Comparison of ENCODE assay signal across 10 cellular contexts in genomic region chr17:77432791-77433190, GRCh38.
DNase-seq lines count a peak whose midpoint lies in the region; ATAC-seq and TF ChIP-seq lines count a peak whose summit lies in the region.
"Had no signal": no experiment of that assay in that cellular context is flagged by ENCODE, and none has a peak within 500 bp of the region (broad histone marks: within the 10 kb centered on the region; RNA-seq: fewer than 3 reads in every experiment).

No MANE protein-coding gene starts in this region.

- H3K36me3 ChIP-seq in SJSA1 (peaks cover 49% of the 10 kb centered on the region), endodermal cell (ENCODE audit: control insufficient read depth, insufficient read depth, low read length) (peaks cover 13% of the 10 kb centered on the region), lower lobe of right lung (no peaks in the 10 kb centered on the region)

- H3K9ac ChIP-seq in endodermal cell (ENCODE audit: extremely low read depth, low read length, poor library complexity, severe bottlenecking): no peak overlapping the region

- intact Hi-C loops in posterior vena cava (cut with DNase I) (loop anchor here in 1 of 2 donors (5.0 kb wide), 1 partner anchor 45 kb away; no protein-coding TSS in a partner anchor), lower lobe of right lung (cut with DNase I) (loop anchor here (10.0 kb wide), 1 partner anchor 52 kb away; no protein-coding TSS in a partner anchor)

- TF ChIP-seq CTCF in endodermal cell (conservative IDR thresholded peaks at IDR 0.05): no peak
- TF ChIP-seq CTCF in lower lobe of right lung (IDR thresholded peaks at IDR 0.05): no peak
- no peak for TF ChIP-seq CTCF in chondrocyte (IDR thresholded peaks at IDR 0.05)

- H3K4me3 ChIP-seq in SJSA1: no peak overlapping the region
- no peak overlapping the region for H3K4me3 ChIP-seq in endodermal cell (ENCODE audit: low read length)
- no peak overlapping the region for H3K4me3 ChIP-seq in lower lobe of right lung

- no peaks in the 10 kb centered on the region for H3K36me3 Mint-ChIP-seq in activated T-cell treated with anti-CD3 and anti-CD28 coated beads, Interleukin-2, amount 50 U/mL, for 4 hours (ENCODE audit: insufficient read depth)
- H3K36me3 Mint-ChIP-seq in endodermal cell (ENCODE audit: low read depth) (peaks cover 1% of the 10 kb centered on the region), chondrocyte (ENCODE audit: low read depth) (no peaks in the 10 kb centered on the region)
- peaks cover 25% of the 10 kb centered on the region for H3K36me3 Mint-ChIP-seq in stimulated activated effector memory CD8-positive, alpha-beta T cell treated with anti-CD3 and anti-CD28 coated beads, Interleukin-12 subunit alpha, Interleukin-12 subunit beta, amount 100 ng/mL, for 72 hours

- peaks cover 87% of the 10 kb centered on the region for H3K4me1 Mint-ChIP-seq in activated T-cell treated with anti-CD3 and anti-CD28 coated beads, Interleukin-2, amount 50 U/mL, for 4 hours (ENCODE audit: low read depth)
- peaks cover 30% of the 10 kb centered on the region for H3K4me1 Mint-ChIP-seq in endodermal cell
- H3K4me1 Mint-ChIP-seq in stimulated activated effector memory CD8-positive, alpha-beta T cell treated with anti-CD3 and anti-CD28 coated beads, Interleukin-12 subunit alpha, Interleukin-12 subunit beta, amount 100 ng/mL, for 72 hours: peaks cover 84% of the 10 kb centered on the region
- peaks cover 85% of the 10 kb centered on the region for H3K4me1 Mint-ChIP-seq in chondrocyte (ENCODE audit: low read depth)

- no peaks in the 10 kb centered on the region for H3K27me3 ChIP-seq in SJSA1 (replicated peaks)
- H3K27me3 ChIP-seq in endodermal cell (ENCODE audit: control insufficient read depth, insufficient read depth, low read length, poor library complexity, severe bottlenecking): no peaks in the 10 kb centered on the region
- H3K27me3 ChIP-seq in lower lobe of right lung (ENCODE audit: low read depth): no peaks in the 10 kb centered on the region

- H3K4me1 ChIP-seq in SJSA1 (replicated peaks): peaks cover 75% of the 10 kb centered on the region
- H3K4me1 ChIP-seq in endodermal cell (ENCODE audit: control insufficient read depth, insufficient read depth, low read length): peaks cover 17% of the 10 kb centered on the region
- peaks cover 94% of the 10 kb centered on the region for H3K4me1 ChIP-seq in lower lobe of right lung

- H3K4me3 Mint-ChIP-seq in activated T-cell treated with anti-CD3 and anti-CD28 coated beads, Interleukin-2, amount 50 U/mL, for 4 hours: peak overlapping the region; percentile 79
- H3K4me3 Mint-ChIP-seq in endodermal cell (no peak overlapping the region), chondrocyte (ENCODE audit: unreplicated experiment) (no peak overlapping the region)
- H3K4me3 Mint-ChIP-seq in stimulated activated effector memory CD8-positive, alpha-beta T cell treated with anti-CD3 and anti-CD28 coated beads, Interleukin-12 subunit alpha, Interleukin-12 subunit beta, amount 100 ng/mL, for 72 hours: peak overlapping the region; percentile 70

- no peak overlapping the region for H3K27ac Mint-ChIP-seq in endodermal cell
- H3K27ac Mint-ChIP-seq in stimulated activated effector memory CD8-positive, alpha-beta T cell treated with anti-CD3 and anti-CD28 coated beads, Interleukin-12 subunit alpha, Interleukin-12 subunit beta, amount 100 ng/mL, for 72 hours: peak overlapping the region; percentile 95
- H3K27ac Mint-ChIP-seq in chondrocyte (ENCODE audit: unreplicated experiment): no peak overlapping the region

- WGBS in endodermal cell (ENCODE audit: insufficient coverage in 1 of 2, insufficient read length in 1 of 2), 2 experiments: 51 to 68% methylated on average over 5 to 10 of the region's 10 CpGs

- no peak for DNase-seq in activated T-cell treated with anti-CD3 and anti-CD28 coated beads, Interleukin-2, amount 50 U/mL, for 4 hours
- no peak for DNase-seq in activated T-cell treated with anti-CD3 and anti-CD28 coated beads, Interleukin-2, amount 50 U/mL, for 1 hour
- DNase-seq in SJSA1 (ENCODE audit: low read depth in 1 of 2, low spot score in 2 of 2): no peak
- DNase-seq in endodermal cell: peak; percentile 78
- no peak for DNase-seq in stimulated activated effector memory CD8-positive, alpha-beta T cell treated with anti-CD3 and anti-CD28 coated beads, Interleukin-12 subunit alpha, Interleukin-12 subunit beta, amount 100 ng/mL, for 72 hours (ENCODE audit: low spot score in 2 of 2)
- no peak for DNase-seq in posterior vena cava (ENCODE audit: low spot score)
- no peak for DNase-seq in lower lobe of right lung
- no peak for DNase-seq in chondrocyte (ENCODE audit: low spot score)
- DNase-seq: cerebellar nuclear complex, T-helper 9 cell had no signal

- H3K27ac ChIP-seq in SJSA1: peak overlapping the region; percentile 72
- H3K27ac ChIP-seq in endodermal cell (ENCODE audit: low read depth, low read length): no peak overlapping the region
- H3K27ac ChIP-seq in lower lobe of right lung: no peak overlapping the region

- no peaks in the 10 kb centered on the region for H3K9me3 Mint-ChIP-seq in activated T-cell treated with anti-CD3 and anti-CD28 coated beads, Interleukin-2, amount 50 U/mL, for 4 hours
- H3K9me3 Mint-ChIP-seq in endodermal cell (no peaks in the 10 kb centered on the region), chondrocyte (ENCODE audit: low read depth) (no peaks in the 10 kb centered on the region)
- H3K9me3 Mint-ChIP-seq in stimulated activated effector memory CD8-positive, alpha-beta T cell treated with anti-CD3 and anti-CD28 coated beads, Interleukin-12 subunit alpha, Interleukin-12 subunit beta, amount 100 ng/mL, for 72 hours: no peaks in the 10 kb centered on the region

- no peaks in the 10 kb centered on the region for H3K27me3 Mint-ChIP-seq in activated T-cell treated with anti-CD3 and anti-CD28 coated beads, Interleukin-2, amount 50 U/mL, for 4 hours (ENCODE audit: low read depth)
- H3K27me3 Mint-ChIP-seq in endodermal cell (ENCODE audit: insufficient read depth): no peaks in the 10 kb centered on the region
- H3K27me3 Mint-ChIP-seq in chondrocyte (ENCODE audit: low read depth): no peaks in the 10 kb centered on the region

- no peak for ATAC-seq in activated T-cell treated with anti-CD3 and anti-CD28 coated beads, Interleukin-2, amount 50 U/mL, for 4 hours
- ATAC-seq in stimulated activated effector memory CD8-positive, alpha-beta T cell treated with anti-CD3 and anti-CD28 coated beads, Interleukin-12 subunit alpha, Interleukin-12 subunit beta, amount 100 ng/mL, for 72 hours: no peak
- no peak for ATAC-seq in lower lobe of right lung

- H3K9me3 ChIP-seq in SJSA1 (replicated peaks): no peaks in the 10 kb centered on the region
- H3K9me3 ChIP-seq in endodermal cell (ENCODE audit: control insufficient read depth, low read length): no peaks in the 10 kb centered on the region
- no peaks in the 10 kb centered on the region for H3K9me3 ChIP-seq in lower lobe of right lung

Comparison
In these comparisons a context has a peak if more than half of its experiments do, and no peak if none do; other contexts are left out.
1. H3K4me3 Mint-ChIP-seq: peak in activated T-cell treated with anti-CD3 and anti-CD28 coated beads, Interleukin-2, amount 50 U/mL, for 4 hours (single experiment) and stimulated activated effector memory CD8-positive, alpha-beta T cell treated with anti-CD3 and anti-CD28 coated beads, Interleukin-12 subunit alpha, Interleukin-12 subunit beta, amount 100 ng/mL, for 72 hours (single experiment); none in endodermal cell (single experiment) and chondrocyte (single experiment).